In the genomic region with DNA sequence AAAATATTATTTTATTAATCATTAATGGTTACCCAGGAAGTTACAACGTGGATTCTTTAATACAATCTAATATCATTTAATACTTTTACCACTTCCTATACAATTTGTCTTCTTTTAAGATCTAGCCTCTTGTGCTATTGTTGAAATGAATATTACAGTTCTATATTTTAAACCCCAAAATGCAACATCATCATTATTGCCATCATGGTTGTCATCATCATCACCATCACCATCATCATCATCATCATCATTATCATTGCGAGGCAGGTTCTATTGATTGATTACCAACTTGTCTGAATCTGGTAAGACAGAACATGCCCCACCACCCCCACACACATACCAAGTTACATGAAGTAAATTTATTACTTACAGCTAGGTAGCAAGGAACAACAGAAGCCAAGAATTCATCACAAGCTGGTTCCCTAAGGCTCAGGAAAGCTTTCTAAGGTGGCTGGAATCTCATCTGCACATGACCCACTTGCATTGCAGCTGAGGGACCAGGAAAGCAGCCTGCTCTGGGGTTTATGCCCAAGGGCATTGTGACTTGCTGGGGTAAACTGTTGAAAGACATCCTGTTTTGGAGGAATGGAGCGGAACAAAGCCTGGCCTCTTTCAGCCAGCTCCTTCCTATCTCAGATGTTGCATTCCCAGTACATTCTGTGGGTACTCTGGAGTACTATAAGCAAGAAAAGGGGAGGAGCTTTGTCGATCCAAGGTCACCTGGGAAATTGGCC, we compare ENCODE assay signal across 26 cellular contexts.
DNase-seq lines count a peak whose midpoint lies in the region; ATAC-seq, FAIRE-seq and TF ChIP-seq lines count a peak whose summit lies in the region.
"Had no signal": no experiment of that assay in that cellular context is flagged by ENCODE, and none has a peak within 500 bp of the region (broad histone marks: within the 10 kb centered on the region; RNA-seq: fewer than 3 reads in every experiment).

No MANE protein-coding gene starts in this region.

- in situ Hi-C loops in HepG2 (cut with HindIII; ENCODE audit: extremely low pct_ligation_motif_present, low pct_unique_long_range_greater_than_20kb) (no loop called here), GM13976 (cut with MboI; ENCODE audit: low sequenced_read_pairs, unreplicated experiment) (no loop called here)

- no peaks in the 10 kb centered on the region for H3K36me3 Mint-ChIP-seq in endothelial cell (ENCODE audit: low read depth, unreplicated experiment)
- H3K36me3 Mint-ChIP-seq: CD4-positive, CD25-positive, alpha-beta regulatory T cell; IgD-negative memory B cell had no signal

- no peak overlapping the region for H3K4me3 ChIP-seq in HepG2 (replicated peaks in 1 of 3; ENCODE audit: insufficient read depth in 1 of 3, low read depth in 2 of 3, low read length in 3 of 3)
- H3K4me3 ChIP-seq in right lobe of liver, result no peak overlapping the region

- H3K36me3 ChIP-seq in HepG2 (replicated peaks in 1 of 2; ENCODE audit: control insufficient read depth in 1 of 2, insufficient read depth in 2 of 2, low read length in 2 of 2) (no peaks in the 10 kb centered on the region), right lobe of liver (no peaks in the 10 kb centered on the region)
- H3K36me3 ChIP-seq: BE2C had no signal

- no peak for TF ChIP-seq RAD21 in HepG2 (CRISPR knock-in tag; IDR thresholded peaks at IDR 0.05)

- no peak overlapping the region for H3K4me2 ChIP-seq in HepG2 (ENCODE audit: low read depth, low read length)

- CTCF ChIA-PET in HepG2 (lab: Yijun Ruan, JAX; ENCODE audit: low intra/inter-chr PET ratio, low total read pairs), result no interaction called here

- no peak overlapping the region for H3K27ac Mint-ChIP-seq in endothelial cell (ENCODE audit: unreplicated experiment)
- H3K27ac Mint-ChIP-seq: CD4-positive, CD25-positive, alpha-beta regulatory T cell; IgD-negative memory B cell had no signal

- no peaks in the 10 kb centered on the region for H3K27me3 ChIP-seq in HepG2 (ENCODE audit: control insufficient read depth in 1 of 2, insufficient read depth in 2 of 2, low read length in 2 of 2)
- no peaks in the 10 kb centered on the region for H3K27me3 ChIP-seq in right lobe of liver
- H3K27me3 ChIP-seq: BE2C had no signal

- intact Hi-C loops in HepG2 (cut with micrococcal nuclease; ENCODE audit: unreplicated experiment), result no loop called here
- intact Hi-C loops in right lobe of liver (cut with DNase I), result no loop called here

- no peak for TF ChIP-seq EP300 in HepG2 (IDR thresholded peaks at IDR 0.05; ENCODE audit: low read depth in 2 of 2, low read length in 2 of 2)
- no peak for TF ChIP-seq EP300 in HepG2 (CRISPR knock-in tag; IDR thresholded peaks at IDR 0.05; ENCODE audit: borderline replicate concordance)

- TF ChIP-seq CTCF in HepG2 (CRISPR knock-in tag; IDR thresholded peaks at IDR 0.05), result no peak
- no peak for TF ChIP-seq CTCF in right lobe of liver (IDR thresholded peaks at IDR 0.05)
- TF ChIP-seq CTCF in GM13976 (IDR thresholded peaks at IDR 0.05; ENCODE audit: borderline replicate concordance, control extremely low read depth, extremely low read depth, insufficient read depth, missing control alignments), result no peak
- no peak for TF ChIP-seq CTCF in GM10266 (IDR thresholded peaks at IDR 0.05; ENCODE audit: control insufficient read depth, insufficient read depth, low read depth, missing control alignments)
- no peak for TF ChIP-seq CTCF in endothelial cell (IDR thresholded peaks at IDR 0.05; ENCODE audit: unreplicated experiment)

- BruUV-seq in HepG2 (replicated peaks; lab: Mats Ljungman, UMichigan), result no TSS peak

- POLR2A ChIA-PET in HepG2 (lab: Yijun Ruan, JAX), result no interaction called here

- H3K4me1 Mint-ChIP-seq in endothelial cell (ENCODE audit: unreplicated experiment), result no peaks in the 10 kb centered on the region
- H3K4me1 Mint-ChIP-seq: CD4-positive, CD25-positive, alpha-beta regulatory T cell; IgD-negative memory B cell had no signal

- no peaks in the 10 kb centered on the region for H3K9me3 ChIP-seq in HepG2 (ENCODE audit: low read length)
- no peaks in the 10 kb centered on the region for H3K9me3 ChIP-seq in right lobe of liver
- H3K9me3 ChIP-seq: BE2C had no signal

- no peak overlapping the region for H3K4me3 Mint-ChIP-seq in endothelial cell (ENCODE audit: unreplicated experiment)
- H3K4me3 Mint-ChIP-seq: CD4-positive, CD25-positive, alpha-beta regulatory T cell; IgD-negative memory B cell had no signal

- H3K4me1 ChIP-seq in HepG2 (ENCODE audit: insufficient read depth, low read length) (no peaks in the 10 kb centered on the region), right lobe of liver (no peaks in the 10 kb centered on the region)
- H3K4me1 ChIP-seq: BE2C had no signal

- H3K9me3 Mint-ChIP-seq in endothelial cell (ENCODE audit: unreplicated experiment), result no peaks in the 10 kb centered on the region

- TF ChIP-seq POLR2A in HepG2 (IDR thresholded peaks at IDR 0.05; ENCODE audit: insufficient read depth in 1 of 2, low read depth in 2 of 2, low read length in 2 of 2) (no peak), right lobe of liver (IDR thresholded peaks at IDR 0.05) (no peak)

- H3K27ac ChIP-seq in HepG2 (ENCODE audit: extremely low read length, insufficient read depth, low read length) (no peak overlapping the region), right lobe of liver (no peak overlapping the region)
- H3K27ac ChIP-seq: 22Rv1, RWPE1 had no signal

- no peak overlapping the region for H3K9ac ChIP-seq in HepG2 (ENCODE audit: insufficient read depth, low read depth, low read length)

- no peaks in the 10 kb centered on the region for H3K27me3 Mint-ChIP-seq in endothelial cell (ENCODE audit: unreplicated experiment)
- H3K27me3 Mint-ChIP-seq: CD4-positive, CD25-positive, alpha-beta regulatory T cell; IgD-negative memory B cell had no signal

- H2AFZ ChIP-seq in HepG2 (ENCODE audit: low read length), result no peak overlapping the region

- DNase-seq in HepG2 (ENCODE audit: low spot score), result no peak
- DNase-seq in right lobe of liver, result no peak
- peak; percentile 1 for DNase-seq in UCSD-AML1 (lab: John Stamatoyannopoulos, UW; ENCODE audit: unreplicated experiment)
- peak; percentile 5 for DNase-seq in iPS DF 19.7 (ENCODE audit: low read depth, low spot score)
- DNase-seq in GM13976 (ENCODE audit: low spot score), result no peak
- DNase-seq in EL, result no peak
- DNase-seq in GM10266 (ENCODE audit: extremely low spot score), result no peak
- no peak for DNase-seq in endothelial cell (ENCODE audit: low spot score)
- DNase-seq: ACHN; BE2C; CD4-positive, CD25-positive, alpha-beta regulatory T cell; GDM1; H7; NCI-H1048; NCI-H1417; NCI-H1694; NCI-H2029 treated with DMSO at 0.1 percent for 48 hours; NCI-H2227 treated with DMSO at 0.1 percent for 48 hours; NCI-H69; SHP77 had no signal

- FAIRE-seq in HepG2 (lab: Jason Lieb, UNC), result no peak
- FAIRE-seq: GM12891, GM19239 had no signal

- WGBS in HepG2 (ENCODE audit: low lambda C conversion rate), result 7% methylated on average over 4 of the region's 4 CpGs
- WGBS in right lobe of liver (ENCODE audit: insufficient coverage, low coverage, low lambda C conversion rate, missing lambda C conversion rate), result 68% methylated on average over 3 of the region's 4 CpGs

- ATAC-seq in HepG2, result no peak
- no peak for ATAC-seq in right lobe of liver
- ATAC-seq: Panc1 had no signal

- H4K20me1 ChIP-seq in HepG2 (ENCODE audit: insufficient read depth, low read length), result no peaks in the 10 kb centered on the region

- no peaks in the 10 kb centered on the region for H3K79me2 ChIP-seq in HepG2 (ENCODE audit: insufficient read depth, low read length)

TF ChIP-seq in HepG2, 621 proteins besides CTCF, POLR2A, EP300 and RAD21:
- TF ChIP-seq CREB1 (IDR thresholded peaks at IDR 0.05) (peak; percentile 74), CREB1 (CRISPR knock-in tag; IDR thresholded peaks at IDR 0.05) (no peak), NCOR1 (IDR thresholded peaks at IDR 0.05; ENCODE audit: borderline replicate concordance, low read length) (no peak), NCOA1 (CRISPR knock-in tag; IDR thresholded peaks at IDR 0.05) (no peak), MAFF (IDR thresholded peaks at IDR 0.05; ENCODE audit: low read depth, low read length) (peak; percentile 87), MAFK (conservative IDR thresholded peaks at IDR 0.05 in 1 of 2, IDR thresholded peaks at IDR 0.05 in 1 of 2; ENCODE audit: low read length in 2 of 2) (peak; percentile 82 to 88)
- TF ChIP-seq, protein P1, sequence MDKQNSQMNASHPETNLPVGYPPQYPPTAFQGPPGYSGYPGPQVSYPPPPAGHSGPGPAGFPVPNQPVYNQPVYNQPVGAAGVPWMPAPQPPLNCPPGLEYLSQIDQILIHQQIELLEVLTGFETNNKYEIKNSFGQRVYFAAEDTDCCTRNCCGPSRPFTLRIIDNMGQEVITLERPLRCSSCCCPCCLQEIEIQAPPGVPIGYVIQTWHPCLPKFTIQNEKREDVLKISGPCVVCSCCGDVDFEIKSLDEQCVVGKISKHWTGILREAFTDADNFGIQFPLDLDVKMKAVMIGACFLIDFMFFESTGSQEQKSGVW (CRISPR knock-in tag; IDR thresholded peaks at IDR 0.05; ENCODE audit: borderline replicate concordance), result no peak
TF ChIP-seq in HepG2: peak in this region for 3.

Comparison
In these comparisons a context has a peak if more than half of its experiments do, and no peak if none do; other contexts are left out.
1. DNase-seq: peak in UCSD-AML1 (single experiment) and iPS DF 19.7 (single experiment); none in HepG2 (single experiment), right lobe of liver (0 of 3), GM13976 (single experiment), EL (single experiment), GM10266 (single experiment) and endothelial cell (single experiment).